In genomic region chr15:95043933-95044313, GRCh38 we compare ENCODE assay signal across 19 cellular contexts.
DNase-seq lines count a peak whose midpoint lies in the region; ATAC-seq, FAIRE-seq and TF ChIP-seq lines count a peak whose summit lies in the region.
"Had no signal": no experiment of that assay in that cellular context is flagged by ENCODE, and none has a peak within 500 bp of the region (broad histone marks: within the 10 kb centered on the region; RNA-seq: fewer than 3 reads in every experiment).

No MANE protein-coding gene starts in this region.

- TF ChIP-seq CTCF in H9 (conservative IDR thresholded peaks at IDR 0.05) (no peak), H1 (IDR thresholded peaks at IDR 0.05; ENCODE audit: control extremely low read depth in 1 of 3, insufficient read depth in 1 of 3, low read depth in 1 of 3, low read length in 3 of 3) (no peak), adrenal gland (IDR thresholded peaks at IDR 0.05) (no peak)

- peak overlapping the region in 1 of 2 experiments; percentile 27; a peak in 2 of 5 replicates for H3K4me3 Mint-ChIP-seq in H9
- H3K4me3 Mint-ChIP-seq: CD14-positive monocyte; CD8-positive, alpha-beta T cell had no signal

- WGBS in H9 (ENCODE audit: extremely low coverage, insufficient read length, low lambda C conversion rate) = no CpG with 5 or more reads among the region's 1 CpG
- WGBS in HUES64 = 67% methylated on average over 1 of the region's 1 CpG
- WGBS in H1 (ENCODE audit: extremely low coverage in 1 of 2, insufficient coverage in 1 of 2, insufficient read length in 1 of 2, insufficient replicate concordance in 2 of 2, low coverage in 1 of 2, low lambda C conversion rate in 2 of 2, missing lambda C conversion rate in 1 of 2), 2 experiments = 40% methylated on average over 1 of the region's 1 CpG; no CpG with 5 or more reads in 1 of the 2 experiments
- WGBS in mesendoderm (ENCODE audit: extremely low coverage, insufficient coverage, low lambda C conversion rate) = no CpG with 5 or more reads among the region's 1 CpG
- 27 to 47% (median 41%) methylated on average over 1 of the region's 1 CpG for WGBS in adrenal gland, 4 donors

- H3K79me2 ChIP-seq in H9 (ENCODE audit: insufficient read depth, low read length) (no peaks in the 10 kb centered on the region), H1 (ENCODE audit: control insufficient read depth in 1 of 2, insufficient read depth in 2 of 2, low read length in 2 of 2) (no peaks in the 10 kb centered on the region), mesendoderm (ENCODE audit: control insufficient read depth, insufficient read depth, low read length) (no peaks in the 10 kb centered on the region)

- H4K20me1 ChIP-seq in H9 (ENCODE audit: control insufficient read depth, insufficient read depth, insufficient read length) (no peaks in the 10 kb centered on the region), H1 (replicated peaks in 1 of 2; ENCODE audit: control insufficient read depth in 1 of 2, insufficient read depth in 2 of 2, low read length in 2 of 2) (no peaks in the 10 kb centered on the region)

- no peaks in the 10 kb centered on the region for H3K27me3 Mint-ChIP-seq in H9 (ENCODE audit: low read depth)

- H3K4me3 ChIP-seq in HUES64 (ENCODE audit: low read length) (no peak overlapping the region), H1 (ENCODE audit: extremely low read depth in 1 of 4, insufficient read depth in 2 of 4, low read depth in 3 of 4, low read length in 4 of 4) (no peak overlapping the region), mesendoderm (ENCODE audit: low read length) (no peak overlapping the region), adrenal gland (no peak overlapping the region)

- H3K4me1 ChIP-seq in H9 (ENCODE audit: insufficient read depth, low read length) = peaks cover 9% of the 10 kb centered on the region
- H3K4me1 ChIP-seq in HUES64 (ENCODE audit: insufficient read depth, low read length) = peaks cover 43% of the 10 kb centered on the region
- H3K4me1 ChIP-seq in H1 (replicated peaks in 1 of 4; ENCODE audit: control insufficient read depth in 3 of 4, insufficient read depth in 4 of 4, low read length in 3 of 4) = peaks cover 0 to 18% (median 16%) of the 10 kb centered on the region in 4 experiments; a peak in 6 of 7 replicates
- peaks cover 9% of the 10 kb centered on the region for H3K4me1 ChIP-seq in mesendoderm (ENCODE audit: control insufficient read depth, low read depth, low read length)
- no peaks in the 10 kb centered on the region for H3K4me1 ChIP-seq in adrenal gland (replicated peaks in 1 of 2)

- intact Hi-C loops in adrenal gland (cut with DNase I) = no loop called here

- H2BK15ac ChIP-seq in H9 (ENCODE audit: low read depth, low read length) = no peak overlapping the region
- H2BK15ac ChIP-seq in H1 (ENCODE audit: low read length) = no peak overlapping the region
- no peak overlapping the region for H2BK15ac ChIP-seq in mesendoderm (replicated peaks; ENCODE audit: low read depth)

- H3K23ac ChIP-seq in H9 (ENCODE audit: insufficient read length, low read depth, low read length) = no peak overlapping the region
- no peak overlapping the region for H3K23ac ChIP-seq in H1 (ENCODE audit: insufficient read length)
- H3K23ac ChIP-seq in mesendoderm (ENCODE audit: low read length) = no peak overlapping the region

- POLR2A ChIA-PET in H1 (lab: Charles Lee; ENCODE audit: partially characterized antibody) = no interaction called here

- no peak overlapping the region for H2BK120ac ChIP-seq in H9 (ENCODE audit: low read depth, low read length, poor library complexity, severe bottlenecking)
- peak overlapping the region; percentile 97 for H2BK120ac ChIP-seq in H1 (replicated peaks; ENCODE audit: low read depth, low read length)
- peak overlapping the region; percentile 52 for H2BK120ac ChIP-seq in mesendoderm (ENCODE audit: low read depth, low read length)

- peak overlapping the region in 2 of 3 experiments; percentile 23 to 88; a peak in 6 of 7 replicates for H3K27ac Mint-ChIP-seq in H9
- H3K27ac Mint-ChIP-seq: CD14-positive monocyte; CD8-positive, alpha-beta T cell had no signal

- H3K23me2 ChIP-seq in H9 (ENCODE audit: insufficient read length, low read depth, low read length, poor library complexity, severe bottlenecking) = no peaks in the 10 kb centered on the region
- no peaks in the 10 kb centered on the region for H3K23me2 ChIP-seq in H1 (ENCODE audit: low read depth, low read length)

- no peak for FAIRE-seq in H1 (lab: Jason Lieb, UNC)
- FAIRE-seq: D721Med, G401.6, GM12891 had no signal

- H3K9me3 ChIP-seq in H9 (ENCODE audit: control insufficient read depth, low read depth, low read length) (no peaks in the 10 kb centered on the region), HUES64 (ENCODE audit: insufficient read depth, low read depth, low read length) (peaks cover 21% of the 10 kb centered on the region), H1 (ENCODE audit: insufficient read depth in 2 of 2, low read depth in 1 of 2, low read length in 1 of 2) (peaks cover 3 to 14% of the 10 kb centered on the region in 2 experiments; a peak in 3 of 4 replicates), adrenal gland (replicated peaks in 1 of 3) (no peaks in the 10 kb centered on the region)

- ATAC-seq in HG03108 (IDR thresholded peaks at IDR 0.05; ENCODE audit: unreplicated experiment) (no peak), HG03139 (IDR thresholded peaks at IDR 0.05; ENCODE audit: unreplicated experiment) (no peak)
- ATAC-seq: CD8-positive, alpha-beta T cell; HCT116 had no signal

- H3K14ac ChIP-seq in H9 (ENCODE audit: insufficient read depth, low read length) = no peak overlapping the region
- H3K14ac ChIP-seq in H1 (ENCODE audit: insufficient read length) = no peak overlapping the region

- H3K27me3 ChIP-seq in H9 (ENCODE audit: insufficient read depth, low read length) = no peaks in the 10 kb centered on the region
- no peaks in the 10 kb centered on the region for H3K27me3 ChIP-seq in HUES64 (ENCODE audit: insufficient read depth, low read length)
- H3K27me3 ChIP-seq in H1 (replicated peaks in 1 of 4; ENCODE audit: control insufficient read depth in 3 of 4, extremely low read depth in 1 of 4, insufficient read depth in 3 of 4, low read length in 3 of 4) = no peaks in the 10 kb centered on the region
- no peaks in the 10 kb centered on the region for H3K27me3 ChIP-seq in mesendoderm (ENCODE audit: insufficient read depth, low read length, poor library complexity)
- no peaks in the 10 kb centered on the region for H3K27me3 ChIP-seq in adrenal gland

- H4K91ac ChIP-seq in H9 (ENCODE audit: insufficient read length, low read depth, low read length) (no peak overlapping the region), H1 (replicated peaks; ENCODE audit: insufficient read length, low read length) (peak overlapping the region; percentile 97)

- H2AK5ac ChIP-seq in H9 (ENCODE audit: insufficient read length, low read length) (no peak overlapping the region), H1 (ENCODE audit: low read depth, low read length) (no peak overlapping the region; the same call in 1 of the 2 replicates), mesendoderm (ENCODE audit: low read length) (no peak overlapping the region)

- H3K27ac ChIP-seq in H9 (ENCODE audit: insufficient read length, low read depth, low read length) (peak overlapping the region; percentile 58), HUES64 (ENCODE audit: low read depth, low read length) (peak overlapping the region; percentile 61; the same call in 1 of the 2 replicates), H1 (ENCODE audit: low read depth, low read length) (no peak overlapping the region), mesendoderm (ENCODE audit: low read depth, low read length) (peak overlapping the region; percentile 47), adrenal gland (no peak overlapping the region)

- H2AFZ ChIP-seq in H9 (ENCODE audit: low read length) (no peak overlapping the region), H1 (ENCODE audit: low read length) (no peak overlapping the region)

- H3K36me3 ChIP-seq in HUES64 (ENCODE audit: insufficient read depth, low read length) (no peaks in the 10 kb centered on the region), H1 (ENCODE audit: control insufficient read depth in 2 of 4, insufficient read depth in 4 of 4, low read length in 3 of 4) (peaks cover 0 to 6% (median 0%) of the 10 kb centered on the region in 4 experiments; a peak in 1 of 8 replicates), mesendoderm (ENCODE audit: control insufficient read depth, insufficient read depth, low read length) (no peaks in the 10 kb centered on the region), adrenal gland (replicated peaks in 1 of 2) (no peaks in the 10 kb centered on the region)

- H2BK12ac ChIP-seq in H9 (ENCODE audit: insufficient read length, low read depth, low read length) (no peak overlapping the region), H1 (ENCODE audit: low read depth, low read length) (peak overlapping the region; percentile 33; the same call in 1 of the 2 replicates)

- peaks cover 15 to 30% of the 10 kb centered on the region in 2 experiments; a peak in 4 of 5 replicates for H3K9me3 Mint-ChIP-seq in H9

- no peak for TF ChIP-seq RAD21 in H1 (IDR thresholded peaks at IDR 0.05 in 1 of 2, conservative IDR thresholded peaks at IDR 0.05 in 1 of 2; ENCODE audit: low read depth in 2 of 2, low read length in 2 of 2)

- CTCF ChIA-PET in H1 (lab: Charles Lee; ENCODE audit: partially characterized antibody) = interaction anchor here (1.2 kb wide), 1 partner anchor 19 kb away, joined by 5 read pairs; no protein-coding TSS in a partner anchor

- H3K9ac ChIP-seq in H9 (ENCODE audit: extremely low read depth, insufficient read length, low read length) = no peak overlapping the region
- H3K9ac ChIP-seq in HUES64 (ENCODE audit: low read depth, low read length) = no peak overlapping the region
- no peak overlapping the region for H3K9ac ChIP-seq in H1 (replicated peaks in 1 of 4; ENCODE audit: extremely low read depth in 1 of 4, low read depth in 3 of 4, low read length in 3 of 4)
- peak overlapping the region; percentile 42 for H3K9ac ChIP-seq in mesendoderm (ENCODE audit: low read length)

- H4K5ac ChIP-seq in H9 (ENCODE audit: insufficient read length, low read depth, low read length) (no peak overlapping the region), H1 (ENCODE audit: insufficient read length, low read depth, low read length) (peak overlapping the region; percentile 71), mesendoderm (ENCODE audit: low read length) (no peak overlapping the region)

- no peak for DNase-seq in H9
- DNase-seq in H1 (ENCODE audit: low read depth in 1 of 2, low spot score in 2 of 2) = no peak
- DNase-seq in mesendoderm = no peak
- no peak for DNase-seq in adrenal gland
- DNase-seq: CD8-positive, alpha-beta T cell; COR-L47; DMS153; DMS79 treated with DMSO at 0.1 percent for 48 hours; EL; GOT3; KG1 had no signal

- peaks cover 18 to 23% (median 23%) of the 10 kb centered on the region in 3 experiments for H3K36me3 Mint-ChIP-seq in H9 (ENCODE audit: insufficient read depth in 1 of 3, low read depth in 3 of 3)
- H3K36me3 Mint-ChIP-seq: CD14-positive monocyte; CD8-positive, alpha-beta T cell had no signal

- no peak overlapping the region for H2BK5ac ChIP-seq in H9 (ENCODE audit: insufficient read length, low read length)
- H2BK5ac ChIP-seq in H1 (ENCODE audit: low read depth, low read length) = peak overlapping the region; percentile 86; the same call in 1 of the 2 replicates
- H2BK5ac ChIP-seq in mesendoderm (ENCODE audit: low read length) = peak overlapping the region; percentile 98

- no peak overlapping the region for H3T11ph ChIP-seq in H9 (ENCODE audit: low read length)

- no peak overlapping the region for H2BK20ac ChIP-seq in H9 (ENCODE audit: low read depth, low read length, poor library complexity, severe bottlenecking)
- H2BK20ac ChIP-seq in H1 (ENCODE audit: low read length) = no peak overlapping the region

- TF ChIP-seq EP300 in H1 (IDR thresholded peaks at IDR 0.05; ENCODE audit: borderline replicate concordance in 1 of 2, low read depth in 2 of 2, low read length in 2 of 2) = no peak

- H3K4me2 ChIP-seq in H9 (ENCODE audit: insufficient read depth, insufficient read length, low read length) = no peak overlapping the region
- peak overlapping the region in 1 of 2 experiments; percentile 57; a peak in 1 of 4 replicates for H3K4me2 ChIP-seq in H1 (ENCODE audit: insufficient read depth in 1 of 2, low read depth in 2 of 2, low read length in 2 of 2)
- H3K4me2 ChIP-seq in mesendoderm (ENCODE audit: low read length) = no peak overlapping the region

- H3K4me1 Mint-ChIP-seq in H9 = peaks cover 31 to 35% of the 10 kb centered on the region in 2 experiments
- H3K4me1 Mint-ChIP-seq: CD14-positive monocyte had no signal

- no peak for TF ChIP-seq POLR2A in H1 (IDR thresholded peaks at IDR 0.05; ENCODE audit: control extremely low read depth in 1 of 2, low read depth in 2 of 2, low read length in 2 of 2)
- no peak for TF ChIP-seq POLR2A in adrenal gland (IDR thresholded peaks at IDR 0.05)

- H3K79me1 ChIP-seq in H9 (ENCODE audit: insufficient read depth, low read depth, low read length, poor library complexity, severe bottlenecking) = no peaks in the 10 kb centered on the region
- no peaks in the 10 kb centered on the region for H3K79me1 ChIP-seq in H1 (ENCODE audit: low read depth, low read length)
- H3K79me1 ChIP-seq in mesendoderm (ENCODE audit: low read length) = no peaks in the 10 kb centered on the region

- H3K18ac ChIP-seq in H9 (ENCODE audit: insufficient read length, low read depth, low read length) = no peak overlapping the region
- H3K18ac ChIP-seq in H1 (ENCODE audit: extremely low read depth, low read length) = no peak overlapping the region; the same call in 1 of the 2 replicates
- peak overlapping the region; percentile 62 for H3K18ac ChIP-seq in mesendoderm (ENCODE audit: low read length)

- H3K4ac ChIP-seq in H9 (ENCODE audit: low read depth, low read length) (no peak overlapping the region), H1 (replicated peaks; ENCODE audit: insufficient read length, low read depth, low read length) (peak overlapping the region; percentile 92), mesendoderm (ENCODE audit: low read depth, low read length) (no peak overlapping the region)

- H3K56ac ChIP-seq in H9 (ENCODE audit: insufficient read length, low read depth, low read length) (no peak overlapping the region), H1 (replicated peaks; ENCODE audit: insufficient read length, low read depth, low read length) (no peak overlapping the region), mesendoderm (ENCODE audit: low read length) (peak overlapping the region; percentile 87)

- no peak overlapping the region for H4K8ac ChIP-seq in H9 (replicated peaks; ENCODE audit: insufficient read length, low read depth, low read length)
- no peak overlapping the region for H4K8ac ChIP-seq in H1 (ENCODE audit: extremely low read depth, insufficient read depth, low read length)
- no peak overlapping the region for H4K8ac ChIP-seq in mesendoderm (ENCODE audit: low read depth, low read length)

Comparison
In these comparisons a context has a peak if more than half of its experiments do, and no peak if none do; other contexts are left out.
1. H3K27ac ChIP-seq: peak in H9 (single experiment), HUES64 (single experiment) and mesendoderm (single experiment); none in H1 (single experiment) and adrenal gland (0 of 5).